In the genomic region with DNA sequence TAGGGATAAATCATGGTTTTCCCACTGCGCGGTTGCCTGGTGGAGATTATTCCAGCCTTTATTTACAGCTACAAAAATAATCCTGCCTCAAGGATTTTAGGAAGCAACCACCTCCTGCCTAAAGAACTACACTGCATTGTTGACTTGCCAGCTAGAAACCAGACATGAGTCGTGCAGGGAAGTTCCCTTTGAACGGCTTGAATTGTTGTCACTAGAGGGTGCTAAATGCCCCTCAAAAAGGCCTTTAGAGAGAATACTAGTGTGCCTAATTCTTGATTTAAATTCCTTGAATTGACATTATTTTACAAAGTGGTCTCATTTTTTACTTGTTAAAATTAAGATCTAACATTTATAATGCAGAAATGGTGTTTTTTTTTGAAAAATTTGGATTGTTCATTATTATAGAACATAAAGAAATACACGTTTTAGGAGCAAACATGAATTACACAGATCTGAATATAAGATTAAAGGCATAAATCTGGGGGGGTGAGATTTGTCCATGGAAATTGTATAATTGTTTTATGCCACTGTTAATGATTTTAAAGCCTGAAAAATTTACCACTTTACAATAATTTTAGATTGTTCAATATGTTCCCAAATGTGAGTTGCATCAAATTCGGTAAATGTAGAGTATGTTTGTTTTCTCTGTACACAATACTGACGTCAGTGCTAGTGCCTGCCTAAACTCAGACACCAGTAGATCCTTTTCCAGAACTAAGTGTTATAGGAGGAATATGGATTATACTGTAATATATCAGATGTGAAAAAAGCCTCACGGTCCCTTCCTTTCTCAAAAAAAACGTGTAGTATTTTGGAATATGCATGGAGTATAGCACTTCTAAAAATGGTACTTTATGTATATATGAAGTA, we compare ENCODE assay signal across 8 cellular contexts. TPM values are rescaled to one million over a fixed set of nuclear protein-coding genes. Genes with fewer than 3 reads are reported as not detected.
DNase-seq lines count a peak whose midpoint lies in the region; ATAC-seq and TF ChIP-seq lines count a peak whose summit lies in the region.

No MANE protein-coding gene starts in this region.

- H3K4me1 ChIP-seq in BE2C, result peaks cover 5% of the 10 kb centered on the region; the same call in 1 of the 2 replicates
- peaks cover 0 to 49% (median 13%) of the 10 kb centered on the region in 9 donors for H3K4me1 ChIP-seq in heart right ventricle
- H3K4me1 ChIP-seq in gastrocnemius medialis, result no peaks in the 10 kb centered on the region

- in situ Hi-C loops in gastrocnemius medialis (cut with MboI; ENCODE audit: low sequenced_read_pairs in 4 of 4), result loop anchor here (10.0 to 25.0 kb wide), 2 partner anchors 631 to 639 kb away; no protein-coding TSS in a partner anchor

- H3K9me3 ChIP-seq in BE2C (no peaks in the 10 kb centered on the region), heart right ventricle (no peaks in the 10 kb centered on the region), gastrocnemius medialis (no peaks in the 10 kb centered on the region)

- WGBS in heart right ventricle, 2 donors, result 40 to 48% methylated on average over 9 of the region's 9 CpGs

- DNase-seq in BE2C (peak; percentile 21), H4 (ENCODE audit: low spot score) (peak; percentile 63), NCI-H226 (peak; percentile 48), heart right ventricle (peak in 1 of 2 donors; percentile 64), gastrocnemius medialis (no peak), GM19238 (ENCODE audit: insufficient read length, low spot score) (no peak)
- DNase-seq in activated CD8-positive, alpha-beta T cell treated with anti-CD3 and anti-CD28 coated beads, Interleukin-2, amount 10 ng/mL, durations not matched to agents 7 days and 5 days, result peak; percentile 43

- intact Hi-C loops in heart right ventricle (cut with DNase I), result loop anchor here in 9 of 10 donors (1.0 to 10.0 kb wide), 13 partner anchors 121 to 632 kb away; partner anchors contain the start of gene ETS2 (in 1 of the 9)
- intact Hi-C loops in gastrocnemius medialis (cut with DNase I; ENCODE audit: low total_unique reads), result no loop called here

- CTCF ChIA-PET in activated CD8-positive, alpha-beta T cell treated with anti-CD3 and anti-CD28 coated beads, Interleukin-2, amount 10 ng/mL, durations not matched to agents 7 days and 5 days (lab: Charles Lee), result interaction anchor here (0.6 to 1.1 kb wide), 8 partner anchors 9 to 632 kb away, joined by 3 to 7 read pairs (median 4); no protein-coding TSS in a partner anchor

- H3K4me3 Mint-ChIP-seq in activated CD8-positive, alpha-beta T cell treated with anti-CD3 and anti-CD28 coated beads, Interleukin-2, amount 10 ng/mL, durations not matched to agents 7 days and 5 days, result no peak overlapping the region

- no peak for TF ChIP-seq POLR2A in gastrocnemius medialis (IDR thresholded peaks at IDR 0.05)

- H3K9me3 Mint-ChIP-seq in activated CD8-positive, alpha-beta T cell treated with anti-CD3 and anti-CD28 coated beads, Interleukin-2, amount 10 ng/mL, durations not matched to agents 7 days and 5 days (ENCODE audit: insufficient read depth), result no peaks in the 10 kb centered on the region

- peak overlapping the region in 3 of 10 donors; percentile 3 to 13 (median 13) for H3K27ac ChIP-seq in heart right ventricle
- peak overlapping the region in 3 of 4 donors; percentile 68 to 70 (median 68) for H3K27ac ChIP-seq in gastrocnemius medialis

- H3K27me3 ChIP-seq in BE2C, result no peaks in the 10 kb centered on the region
- no peaks in the 10 kb centered on the region for H3K27me3 ChIP-seq in heart right ventricle
- H3K27me3 ChIP-seq in gastrocnemius medialis, result no peaks in the 10 kb centered on the region

- peak; percentile 74 for TF ChIP-seq CTCF in BE2C (IDR thresholded peaks at IDR 0.05; ENCODE audit: low read depth, low read length)
- TF ChIP-seq CTCF in heart right ventricle (IDR thresholded peaks at IDR 0.05), result peak; percentile 50 to 90 (median 74)
- peak in 4 of 5 experiments; percentile 13 to 54 (median 35) for TF ChIP-seq CTCF in gastrocnemius medialis (IDR thresholded peaks at IDR 0.05 in 4 of 5, conservative IDR thresholded peaks at IDR 0.05 in 1 of 5)

- POLR2A ChIA-PET in activated CD8-positive, alpha-beta T cell treated with anti-CD3 and anti-CD28 coated beads, Interleukin-2, amount 10 ng/mL, durations not matched to agents 7 days and 5 days (lab: Charles Lee), result interaction anchor here (0.6 kb wide), 1 partner anchor 8 kb away, joined by 3 read pairs; no protein-coding TSS in a partner anchor

- H3K27me3 Mint-ChIP-seq in activated CD8-positive, alpha-beta T cell treated with anti-CD3 and anti-CD28 coated beads, Interleukin-2, amount 10 ng/mL, durations not matched to agents 7 days and 5 days (ENCODE audit: low read depth), result peaks cover 20% of the 10 kb centered on the region

- peak; percentile 57 for ATAC-seq in activated CD8-positive, alpha-beta T cell treated with anti-CD3 and anti-CD28 coated beads, Interleukin-2, amount 10 ng/mL, durations not matched to agents 7 days and 5 days
- ATAC-seq in heart right ventricle (peak; percentile 77 to 94 (median 88)), gastrocnemius medialis (peak; percentile 51 to 85), GM21576 (IDR thresholded peaks at IDR 0.05; ENCODE audit: unreplicated experiment) (no peak)

- H3K36me3 ChIP-seq in BE2C (no peaks in the 10 kb centered on the region), heart right ventricle (no peaks in the 10 kb centered on the region), gastrocnemius medialis (no peaks in the 10 kb centered on the region)

- H3K4me1 Mint-ChIP-seq in activated CD8-positive, alpha-beta T cell treated with anti-CD3 and anti-CD28 coated beads, Interleukin-2, amount 10 ng/mL, durations not matched to agents 7 days and 5 days (ENCODE audit: low read depth), result peaks cover 12% of the 10 kb centered on the region

- H3K4me3 ChIP-seq in BE2C (ENCODE audit: low read depth, low read length) (no peak overlapping the region), heart right ventricle (peak overlapping the region in 2 of 10 donors; percentile 14 to 26), gastrocnemius medialis (peak overlapping the region in 2 of 4 donors; percentile 18 to 39)

- H3K36me3 Mint-ChIP-seq in activated CD8-positive, alpha-beta T cell treated with anti-CD3 and anti-CD28 coated beads, Interleukin-2, amount 10 ng/mL, durations not matched to agents 7 days and 5 days (ENCODE audit: low read depth), result no peaks in the 10 kb centered on the region

- H3K27ac Mint-ChIP-seq in activated CD8-positive, alpha-beta T cell treated with anti-CD3 and anti-CD28 coated beads, Interleukin-2, amount 10 ng/mL, durations not matched to agents 7 days and 5 days, result no peak overlapping the region

RNA-seq across cellular contexts. Expression of gene ERG, which starts 7.6 kb away (rescaled TPM):
- 1.3 TPM for polyA plus RNA-seq in BE2C (2012; ENCODE audit: insufficient read depth, insufficient read length, low read depth)
- 0.15 and 0.25 TPM in 2 replicates for total RNA-seq in H4 (2014; rRNA removed; shearing (Covaris generic))
- total RNA-seq in activated CD8-positive, alpha-beta T cell treated with anti-CD3 and anti-CD28 coated beads, Interleukin-2, amount 10 ng/mL, durations not matched to agents 7 days and 5 days, result not detected
- 10 to 100 TPM; 10.7 to 30.5 (median 16.5) TPM for total RNA-seq in heart right ventricle
- polyA plus RNA-seq in heart right ventricle, result 10 to 100 TPM in 1 of 2 donors, 1 to 10 TPM in 1; 9.5 to 10.2 TPM
- total RNA-seq in gastrocnemius medialis, result 1 to 10 TPM; 4.6 to 7.0 (median 5.1) TPM

Comparison
In these comparisons a context has a peak if more than half of its experiments do, and no peak if none do; other contexts are left out.
1. DNase-seq: peak in BE2C (single experiment), H4 (single experiment), NCI-H226 (single experiment) and activated CD8-positive, alpha-beta T cell treated with anti-CD3 and anti-CD28 coated beads, Interleukin-2, amount 10 ng/mL, durations not matched to agents 7 days and 5 days (single experiment); none in gastrocnemius medialis (0 of 2) and GM19238 (single experiment).
2. Peak in every context shown above with its lines, with median percentiles within 50 percentile points of each other: CTCF ChIP-seq.